Comparison of ENCODE assay signal across 14 cellular contexts in the genomic region with DNA sequence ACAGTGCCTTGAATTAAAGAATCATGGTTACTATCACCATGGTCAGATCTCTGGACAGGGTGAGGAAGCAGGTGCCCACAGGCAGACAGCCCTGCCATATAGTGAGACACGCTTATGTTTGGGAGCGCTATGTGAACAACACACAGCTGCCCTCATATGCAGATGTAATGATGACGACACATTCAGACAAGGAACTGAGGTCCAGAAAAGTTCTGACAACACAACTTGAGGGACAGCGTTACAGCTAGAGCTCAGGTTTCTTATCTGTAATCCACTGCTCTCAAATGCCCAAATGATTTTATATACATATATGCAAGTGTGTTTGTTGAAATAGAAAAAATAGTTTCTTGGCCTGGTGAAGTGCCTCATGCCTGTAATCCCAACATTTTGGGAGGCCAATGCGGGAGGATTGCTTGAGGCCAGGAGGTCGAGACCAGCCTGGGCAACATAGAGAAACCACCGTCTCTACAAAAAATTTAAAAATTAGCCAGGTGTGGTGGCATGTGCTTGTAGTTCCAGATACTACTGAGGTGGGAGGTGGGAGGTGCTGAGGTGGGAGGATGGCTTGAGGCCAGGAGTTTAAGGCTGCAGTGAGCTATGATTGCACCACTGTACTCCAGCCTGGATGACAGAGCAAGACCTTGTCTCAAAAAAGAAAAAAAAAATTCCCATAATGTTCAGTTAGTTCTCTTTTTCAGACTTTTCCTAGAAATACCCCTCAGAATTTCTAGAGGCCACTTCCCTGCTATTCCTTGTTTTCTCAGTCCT.
"Had no signal": no experiment of that assay in that cellular context is flagged by ENCODE, and none has a peak within 500 bp of the region (broad histone marks: within the 10 kb centered on the region; RNA-seq: fewer than 3 reads in every experiment).

No MANE protein-coding gene starts in this region.

- H3K4me3 Mint-ChIP-seq: effector memory CD8-positive, alpha-beta T cell; nephron had no signal

- H3K36me3 ChIP-seq: esophagus squamous epithelium, left ventricle myocardium inferior, thoracic aorta, transverse colon had no signal

- H3K27ac ChIP-seq: esophagus squamous epithelium, left ventricle myocardium inferior, stomach, thoracic aorta, transverse colon had no signal

- H3K4me3 ChIP-seq: esophagus squamous epithelium, left ventricle myocardium inferior, mucosa of descending colon, stomach, thoracic aorta, transverse colon had no signal

- DNase-seq: effector memory CD8-positive, alpha-beta T cell; esophagus squamous epithelium; foreskin fibroblast; immature natural killer cell; left ventricle myocardium inferior; mucosa of descending colon; small intestine; stimulated activated CD4-positive, alpha-beta T cell treated with anti-CD3 and anti-CD28 coated beads, Interleukin-12 subunit alpha, Interleukin-12 subunit beta, amount 100 ng/mL, for 4 hours; stimulated activated naive CD4-positive, alpha-beta T cell; stomach; substantia nigra; transverse colon had no signal

- H3K4me1 ChIP-seq: esophagus squamous epithelium had no signal

- H3K27me3 Mint-ChIP-seq: effector memory CD8-positive, alpha-beta T cell had no signal

- H3K9me3 ChIP-seq: esophagus squamous epithelium, mucosa of descending colon, thoracic aorta, transverse colon had no signal

- H3K9me3 Mint-ChIP-seq: effector memory CD8-positive, alpha-beta T cell had no signal

- H3K27me3 ChIP-seq: esophagus squamous epithelium, stomach, transverse colon had no signal

- ATAC-seq: effector memory CD8-positive, alpha-beta T cell; mucosa of descending colon had no signal
